In genomic region chr4:13047591-13047990, GRCh38 we compare ENCODE assay signal across 8 cellular contexts.
"Had no signal": no experiment of that assay in that cellular context is flagged by ENCODE, and none has a peak within 500 bp of the region (broad histone marks: within the 10 kb centered on the region; RNA-seq: fewer than 3 reads in every experiment).

No MANE protein-coding gene starts in this region.

- H3K4me1 ChIP-seq: HAP-1 had no signal

- FAIRE-seq: HepG2 had no signal

- H3K9ac ChIP-seq: GM23248 had no signal

- H3K4me3 ChIP-seq: GM23248, HAP-1 had no signal

- ATAC-seq: HCT116, HepG2 had no signal

- H2AFZ ChIP-seq: GM23248 had no signal

- H3K27ac ChIP-seq: GM23248 had no signal

- DNase-seq: GM23248, GOT3, H7, HFFc6, KG1 had no signal

- H3K36me3 ChIP-seq: HAP-1 had no signal

- H3K9me3 ChIP-seq: HAP-1 had no signal
